32 cellular contexts compared by ENCODE assay signal in the genomic region with DNA sequence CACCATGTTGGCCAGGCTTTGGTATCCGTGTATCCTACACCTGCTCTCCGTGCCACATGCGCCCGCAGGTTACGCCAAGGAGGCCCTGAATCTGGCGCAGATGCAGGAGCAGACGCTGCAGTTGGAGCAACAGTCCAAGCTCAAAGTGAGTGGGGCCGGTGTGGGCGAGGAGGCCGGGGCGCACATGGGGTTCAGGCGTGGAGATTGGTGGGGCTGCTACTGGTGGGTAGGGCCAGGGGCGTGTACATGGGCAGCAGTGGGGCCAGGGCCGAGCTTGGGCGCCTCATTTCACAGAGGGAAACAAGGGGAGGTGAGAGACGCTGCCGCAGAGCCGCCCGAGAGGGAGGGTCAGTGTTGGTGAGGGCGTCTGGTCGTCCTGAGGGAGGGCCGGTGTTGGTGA. TPM values are rescaled to one million over a fixed set of nuclear protein-coding genes. Genes with fewer than 3 reads are reported as not detected.
"Had no signal": no experiment of that assay in that cellular context is flagged by ENCODE, and none has a peak within 500 bp of the region (broad histone marks: within the 10 kb centered on the region; RNA-seq: fewer than 3 reads in every experiment).

No MANE protein-coding gene starts in this region.

- H3K27me3 Mint-ChIP-seq: activated CD4-positive, alpha-beta memory T cell treated with anti-CD3 and anti-CD28 coated beads, Interleukin-2, amount 10 ng/mL, durations not matched to agents 7 days and 5 days; activated CD4-positive, alpha-beta T cell treated with anti-CD3 and anti-CD28 coated beads for 36 hours; activated CD4-positive, alpha-beta T cell treated with anti-CD3 and anti-CD28 coated beads, Interleukin-2, amount 10 ng/mL, durations not matched to agents 24 days and 14 days; activated naive CD8-positive, alpha-beta T cell; activated T-helper 17 cell treated with anti-CD3 and anti-CD28 coated beads, Interleukin-2, amount 50 U/mL, for 72 hours; central memory CD8-positive, alpha-beta T cell; dendritic cell treated with granulocyte-macrophage colony-stimulating factor and Interleukin-4, amounts not matched to agents 40 ng/mL and 50 ng/mL, for 4 days had no signal

- H3K4me3 Mint-ChIP-seq: activated CD4-positive, alpha-beta memory T cell treated with anti-CD3 and anti-CD28 coated beads, Interleukin-2, amount 10 ng/mL, durations not matched to agents 7 days and 5 days; activated CD4-positive, alpha-beta T cell treated with anti-CD3 and anti-CD28 coated beads for 36 hours; activated CD4-positive, alpha-beta T cell treated with anti-CD3 and anti-CD28 coated beads, Interleukin-2, amount 10 ng/mL, durations not matched to agents 24 days and 14 days; activated naive CD8-positive, alpha-beta T cell; activated T-cell treated with anti-CD3 and anti-CD28 coated beads, Interleukin-2, amount 50 U/mL, for 4 hours; activated T-helper 17 cell treated with anti-CD3 and anti-CD28 coated beads, Interleukin-2, amount 50 U/mL, for 72 hours; central memory CD8-positive, alpha-beta T cell; dendritic cell treated with granulocyte-macrophage colony-stimulating factor and Interleukin-4, amounts not matched to agents 40 ng/mL and 50 ng/mL, for 4 days; endodermal cell had no signal

- H3K9me3 Mint-ChIP-seq: activated CD4-positive, alpha-beta memory T cell treated with anti-CD3 and anti-CD28 coated beads, Interleukin-2, amount 10 ng/mL, durations not matched to agents 7 days and 5 days; activated CD4-positive, alpha-beta T cell treated with anti-CD3 and anti-CD28 coated beads, Interleukin-2, amount 10 ng/mL, durations not matched to agents 24 days and 14 days; activated T-cell treated with anti-CD3 and anti-CD28 coated beads, Interleukin-2, amount 50 U/mL, for 4 hours; activated T-helper 17 cell treated with anti-CD3 and anti-CD28 coated beads, Interleukin-2, amount 50 U/mL, for 72 hours; central memory CD8-positive, alpha-beta T cell; dendritic cell treated with granulocyte-macrophage colony-stimulating factor and Interleukin-4, amounts not matched to agents 40 ng/mL and 50 ng/mL, for 4 days; endodermal cell had no signal

- H3K4me3 ChIP-seq: coronary artery, dorsolateral prefrontal cortex, esophagus squamous epithelium, gastroesophageal sphincter had no signal

- DNase-seq: activated CD4-positive, alpha-beta memory T cell treated with anti-CD3 and anti-CD28 coated beads, Interleukin-2, amount 10 ng/mL, durations not matched to agents 7 days and 5 days; activated CD4-positive, alpha-beta T cell treated with anti-CD3 and anti-CD28 coated beads for 36 hours; activated CD4-positive, alpha-beta T cell treated with anti-CD3 and anti-CD28 coated beads, Interleukin-2, amount 10 ng/mL, durations not matched to agents 24 days and 14 days; activated CD4-positive, alpha-beta T cell treated with anti-CD3 and anti-CD28 coated beads, Interleukin-2, amount 50 U/mL, for 4 hours; activated CD4-positive, CD25-positive, alpha-beta regulatory T cell; activated CD4-positive, CD25-positive, alpha-beta regulatory T cell treated with anti-CD3 and anti-CD28 coated beads, Interleukin-2, amount 50 U/mL, for 72 hours; activated effector memory CD4-positive, alpha-beta T cell treated with Interleukin-2 at 50 U/mL for 16 hours; activated gamma-delta T cell treated with Interleukin-2 at 50 U/mL for 16 hours; activated naive CD4-positive, alpha-beta T cell treated with anti-CD3 and anti-CD28 coated beads, Interleukin-2, amount 50 U/mL, for 16 hours; activated naive CD4-positive, alpha-beta T cell treated with Interleukin-2 at 50 U/mL for 16 hours; activated T-cell treated with anti-CD3 and anti-CD28 coated beads, Interleukin-2, amount 50 U/mL, for 4 hours; amniotic stem cell; anterior cingulate cortex; brain microvascular endothelial cell; dorsolateral prefrontal cortex; effector memory CD4-positive, alpha-beta T cell; endodermal cell; esophagus squamous epithelium; foreskin melanocyte; T-helper 2 cell had no signal

- H3K27ac Mint-ChIP-seq: activated CD4-positive, alpha-beta memory T cell treated with anti-CD3 and anti-CD28 coated beads, Interleukin-2, amount 10 ng/mL, durations not matched to agents 7 days and 5 days; activated CD4-positive, alpha-beta T cell treated with anti-CD3 and anti-CD28 coated beads for 36 hours; activated CD4-positive, alpha-beta T cell treated with anti-CD3 and anti-CD28 coated beads, Interleukin-2, amount 10 ng/mL, durations not matched to agents 24 days and 14 days; activated naive CD8-positive, alpha-beta T cell; activated T-helper 17 cell treated with anti-CD3 and anti-CD28 coated beads, Interleukin-2, amount 50 U/mL, for 72 hours; dendritic cell treated with granulocyte-macrophage colony-stimulating factor and Interleukin-4, amounts not matched to agents 40 ng/mL and 50 ng/mL, for 4 days; endodermal cell had no signal

- H3K9me3 ChIP-seq: esophagus squamous epithelium, gastroesophageal sphincter had no signal

- FAIRE-seq: astrocyte, bronchial epithelial cell had no signal

- ATAC-seq: activated CD4-positive, alpha-beta T cell treated with anti-CD3 and anti-CD28 coated beads for 36 hours; activated T-cell treated with anti-CD3 and anti-CD28 coated beads, Interleukin-2, amount 50 U/mL, for 4 hours; activated T-helper 17 cell treated with anti-CD3 and anti-CD28 coated beads, Interleukin-2, amount 50 U/mL, for 72 hours; gastroesophageal sphincter had no signal

- H3K27me3 ChIP-seq: brain microvascular endothelial cell, dorsolateral prefrontal cortex, esophagus squamous epithelium, gastroesophageal sphincter had no signal

- H3K4me1 Mint-ChIP-seq: endodermal cell had no signal

- H3K27ac ChIP-seq: brain microvascular endothelial cell, coronary artery, dorsolateral prefrontal cortex, esophagus squamous epithelium, gastroesophageal sphincter had no signal

RNA-seq across cellular contexts. Expression of gene ATAD3C, which starts 27.7 kb away (rescaled TPM):
- total RNA-seq: cerebellum, glomerular endothelial cell had no signal
- polyA plus RNA-seq: fibroblast of lung had no signal

RNA-seq across cellular contexts. Expression of gene ANKRD65, which starts 56.1 kb away (rescaled TPM):
- total RNA-seq: activated CD4-positive, alpha-beta memory T cell treated with anti-CD3 and anti-CD28 coated beads, Interleukin-2, amount 10 ng/mL, durations not matched to agents 7 days and 5 days; activated CD4-positive, alpha-beta T cell treated with anti-CD3 and anti-CD28 coated beads for 36 hours; activated CD4-positive, alpha-beta T cell treated with anti-CD3 and anti-CD28 coated beads, Interleukin-2, amount 10 ng/mL, durations not matched to agents 24 days and 14 days; activated T-helper 17 cell treated with anti-CD3 and anti-CD28 coated beads, Interleukin-2, amount 50 U/mL, for 72 hours; glomerular endothelial cell; T-helper 1 cell treated with Interleukin-12 subunit alpha and Interleukin-12 subunit beta and Interleukin-4 antibody, amounts not matched to agents 30 ng/mL and 1 ng/mL, for 36 hours had no signal
